In the genomic region with DNA sequence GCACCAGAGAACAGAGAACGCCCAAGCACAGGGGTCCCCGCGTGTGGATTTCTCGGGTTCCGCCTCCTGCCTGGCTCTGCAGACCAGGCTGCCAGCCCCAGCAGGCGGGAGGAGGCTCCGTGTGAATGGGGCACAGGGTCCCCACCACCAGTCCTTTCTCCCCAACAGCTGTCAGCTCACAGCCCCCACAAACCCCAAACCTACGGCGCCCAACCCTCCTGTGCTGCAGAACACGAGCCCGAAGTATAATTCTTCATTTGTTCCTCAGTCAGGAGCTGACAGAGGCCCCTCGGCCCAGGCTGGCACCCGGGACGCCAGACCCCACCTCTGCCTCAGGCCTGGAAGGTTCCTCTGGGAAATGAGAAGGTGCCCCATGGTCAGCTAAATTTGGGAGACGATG, we compare ENCODE assay signal across 6 cellular contexts.
"Had no signal": no experiment of that assay in that cellular context is flagged by ENCODE, and none has a peak within 500 bp of the region (broad histone marks: within the 10 kb centered on the region; RNA-seq: fewer than 3 reads in every experiment).

No MANE protein-coding gene starts in this region.

- H3K27ac ChIP-seq: adrenal gland, esophagus muscularis mucosa, foreskin keratinocyte, gastrocnemius medialis had no signal

- DNase-seq: cortex of kidney had no signal

- H3K4me3 ChIP-seq: adrenal gland, body of pancreas, esophagus muscularis mucosa, gastrocnemius medialis had no signal

- H3K27me3 ChIP-seq: adrenal gland, body of pancreas, esophagus muscularis mucosa, foreskin keratinocyte, gastrocnemius medialis had no signal

- H3K9me3 ChIP-seq: adrenal gland, body of pancreas, esophagus muscularis mucosa, gastrocnemius medialis had no signal
